Comparison of ENCODE assay signal across 8 cellular contexts in the genomic region with DNA sequence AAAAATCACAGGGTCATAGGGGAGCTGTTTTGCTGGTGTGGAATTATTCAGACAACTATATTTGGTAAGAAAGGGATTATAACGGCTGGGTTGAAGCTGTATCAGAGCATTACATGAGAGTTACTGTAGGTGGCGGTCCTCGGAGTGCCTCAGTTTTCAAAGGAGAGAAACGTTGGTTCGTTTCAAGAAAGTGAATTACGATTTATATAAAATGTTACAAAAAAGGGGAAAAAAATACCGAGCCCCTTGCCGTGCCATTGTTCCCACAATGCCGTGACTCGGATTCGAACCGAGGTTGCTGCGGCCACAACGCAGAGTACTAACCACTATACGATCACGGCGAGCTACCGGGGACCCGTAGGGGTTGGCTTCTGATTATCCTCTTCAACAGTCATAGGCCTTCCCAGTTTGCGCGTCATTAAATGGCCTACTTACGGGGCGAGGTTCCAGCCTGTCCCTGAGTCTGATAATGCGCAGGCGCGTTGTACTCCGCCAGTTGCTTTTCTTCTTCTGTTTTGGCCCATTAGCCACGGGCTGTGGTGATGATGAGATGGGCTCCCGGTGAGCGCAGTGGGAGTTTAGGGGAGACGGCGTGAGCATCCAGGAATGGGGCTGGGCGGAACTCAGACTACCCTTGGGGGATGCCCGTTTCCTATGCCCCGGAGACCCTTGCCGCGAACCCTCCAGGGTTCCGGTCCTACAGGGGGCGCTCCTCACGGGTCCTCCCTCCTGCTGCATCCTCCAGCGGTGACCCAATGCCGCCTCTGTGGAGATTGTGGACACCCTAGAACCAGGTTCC. TPM values are rescaled to one million over a fixed set of nuclear protein-coding genes. Genes with fewer than 3 reads are reported as not detected.
DNase-seq lines count a peak whose midpoint lies in the region; TF ChIP-seq lines count a peak whose summit lies in the region.

No MANE protein-coding gene starts in this region.

- no peaks in the 10 kb centered on the region for H4K20me1 ChIP-seq in H9 (ENCODE audit: control insufficient read depth, insufficient read depth, insufficient read length)
- no peaks in the 10 kb centered on the region for H4K20me1 ChIP-seq in MM.1S (ENCODE audit: insufficient read depth, low read length)
- no peaks in the 10 kb centered on the region for H4K20me1 ChIP-seq in osteoblast (ENCODE audit: insufficient read depth, low read length)

- H3K9me2 ChIP-seq in MM.1S (replicated peaks; ENCODE audit: insufficient read depth, low read length): no peaks in the 10 kb centered on the region

- peak overlapping the region; percentile 96 for H3K4me2 ChIP-seq in H9 (ENCODE audit: insufficient read depth, insufficient read length, low read length)
- peak overlapping the region; percentile 97 for H3K4me2 ChIP-seq in MM.1S (ENCODE audit: low read depth, low read length)
- H3K4me2 ChIP-seq in osteoblast (ENCODE audit: insufficient read depth, low read length): peak overlapping the region; percentile 97

- H3K36me3 ChIP-seq in MM.1S (replicated peaks; ENCODE audit: insufficient read depth, low read length) (no peaks in the 10 kb centered on the region), SJCRH30 (no peaks in the 10 kb centered on the region), osteoblast (ENCODE audit: insufficient read depth, low read length) (no peaks in the 10 kb centered on the region), thymus (ENCODE audit: control insufficient read depth, insufficient read depth) (no peaks in the 10 kb centered on the region)

- no peak overlapping the region for H3K56ac ChIP-seq in H9 (ENCODE audit: insufficient read length, low read depth, low read length)

- H3K18ac ChIP-seq in H9 (ENCODE audit: insufficient read length, low read depth, low read length): peak overlapping the region; percentile 71

- peaks cover 14% of the 10 kb centered on the region for H3K23me2 ChIP-seq in H9 (ENCODE audit: insufficient read length, low read depth, low read length, poor library complexity, severe bottlenecking)

- no CpG with 5 or more reads among the region's 42 CpGs for WGBS in H9 (ENCODE audit: extremely low coverage, insufficient read length, low lambda C conversion rate)
- WGBS in thymus: under 1% methylated on average over 42 of the region's 42 CpGs

- H3K27ac Mint-ChIP-seq in H9: peak overlapping the region; percentile 84 to 95 (median 87); a peak in 6 of 7 replicates
- H3K27ac Mint-ChIP-seq in activated naive CD4-positive, alpha-beta T cell treated with anti-CD3 and anti-CD28 coated beads for 36 hours: no peak overlapping the region

- no peak overlapping the region for H2BK15ac ChIP-seq in H9 (ENCODE audit: low read depth, low read length)

- no peak overlapping the region for H3K4ac ChIP-seq in H9 (ENCODE audit: low read depth, low read length)

- H3K4me3 Mint-ChIP-seq in H9: no peak overlapping the region
- H3K4me3 Mint-ChIP-seq in activated naive CD4-positive, alpha-beta T cell treated with anti-CD3 and anti-CD28 coated beads for 36 hours: no peak overlapping the region

- DNase-seq in GF-D8 (lab: John Stamatoyannopoulos, UW) (peak; percentile 63), H9 (peak; percentile 95), MM.1S (peak; percentile 96), SJCRH30 (peak; percentile 92 to 99), glomerular visceral epithelial cell (ENCODE audit: extremely low spot score) (peak; percentile 98), osteoblast (ENCODE audit: insufficient read length, low spot score, missing footprints) (peak; percentile 97)
- peak; percentile 97 for DNase-seq in activated naive CD4-positive, alpha-beta T cell treated with anti-CD3 and anti-CD28 coated beads for 36 hours

- H3K9ac ChIP-seq in H9 (ENCODE audit: extremely low read depth, insufficient read length, low read length) (peak overlapping the region; percentile 83), MM.1S (ENCODE audit: low read length) (peak overlapping the region; percentile 68)

- H3K9me3 ChIP-seq in H9 (ENCODE audit: control insufficient read depth, low read depth, low read length) (no peaks in the 10 kb centered on the region), MM.1S (replicated peaks; ENCODE audit: insufficient read depth, low read length) (no peaks in the 10 kb centered on the region), SJCRH30 (replicated peaks) (no peaks in the 10 kb centered on the region), osteoblast (ENCODE audit: low read depth, low read length) (no peaks in the 10 kb centered on the region), thymus (ENCODE audit: control insufficient read depth) (no peaks in the 10 kb centered on the region)

- H4K8ac ChIP-seq in H9 (replicated peaks; ENCODE audit: insufficient read length, low read depth, low read length): no peak overlapping the region

- peaks cover 0 to 6% of the 10 kb centered on the region in 2 experiments; a peak in 3 of 5 replicates for H3K9me3 Mint-ChIP-seq in H9
- no peaks in the 10 kb centered on the region for H3K9me3 Mint-ChIP-seq in activated naive CD4-positive, alpha-beta T cell treated with anti-CD3 and anti-CD28 coated beads for 36 hours

- H3K27me3 ChIP-seq in H9 (ENCODE audit: insufficient read depth, low read length): no peaks in the 10 kb centered on the region
- no peaks in the 10 kb centered on the region for H3K27me3 ChIP-seq in MM.1S (replicated peaks; ENCODE audit: insufficient read depth, low read length)
- H3K27me3 ChIP-seq in SJCRH30: no peaks in the 10 kb centered on the region
- no peaks in the 10 kb centered on the region for H3K27me3 ChIP-seq in osteoblast (ENCODE audit: insufficient read depth, low read length)
- H3K27me3 ChIP-seq in thymus (ENCODE audit: control insufficient read depth, insufficient read depth): no peaks in the 10 kb centered on the region

- H3K4me1 Mint-ChIP-seq in H9: peaks cover 8 to 13% of the 10 kb centered on the region in 2 experiments; a peak in 3 of 4 replicates
- peaks cover 5% of the 10 kb centered on the region for H3K4me1 Mint-ChIP-seq in activated naive CD4-positive, alpha-beta T cell treated with anti-CD3 and anti-CD28 coated beads for 36 hours (ENCODE audit: low read depth)

- H2BK12ac ChIP-seq in H9 (ENCODE audit: insufficient read length, low read depth, low read length): no peak overlapping the region

- H3K79me2 ChIP-seq in H9 (ENCODE audit: insufficient read depth, low read length) (no peaks in the 10 kb centered on the region), MM.1S (ENCODE audit: low read length) (no peaks in the 10 kb centered on the region), osteoblast (ENCODE audit: insufficient read depth, low read length) (no peaks in the 10 kb centered on the region)

- H2BK20ac ChIP-seq in H9 (ENCODE audit: low read depth, low read length, poor library complexity, severe bottlenecking): no peak overlapping the region

- H3K4me1 ChIP-seq in H9 (ENCODE audit: insufficient read depth, low read length) (no peaks in the 10 kb centered on the region; the same call in 1 of the 2 replicates), MM.1S (ENCODE audit: low read length) (0 out of 2 replicates have a peak, but pooled peaks cover 7% of the 10 kb centered on the region), SJCRH30 (no peaks in the 10 kb centered on the region), osteoblast (ENCODE audit: insufficient read depth, low read length) (peaks cover 15% of the 10 kb centered on the region), thymus (ENCODE audit: control insufficient read depth, insufficient read depth, low read length) (peaks cover 6% of the 10 kb centered on the region)

- TF ChIP-seq CTCF in H9 (conservative IDR thresholded peaks at IDR 0.05) (peak; percentile 81), MM.1S (IDR thresholded peaks at IDR 0.05; ENCODE audit: low read length) (peak; percentile 89), osteoblast (IDR thresholded peaks at IDR 0.05; ENCODE audit: extremely low read depth, low read depth, low read length) (peak; percentile 75)

- peak overlapping the region; percentile 77 for H2BK120ac ChIP-seq in H9 (ENCODE audit: low read depth, low read length, poor library complexity, severe bottlenecking)

- H3K27ac ChIP-seq in H9 (ENCODE audit: insufficient read length, low read depth, low read length) (no peak overlapping the region), MM.1S (ENCODE audit: low read length) (peak overlapping the region; percentile 99), SJCRH30 (peak overlapping the region; percentile 83), osteoblast (ENCODE audit: low read depth, low read length) (peak overlapping the region; percentile 41), thymus (ENCODE audit: low read depth) (peak overlapping the region; percentile 82)

- no peaks in the 10 kb centered on the region for H3K79me1 ChIP-seq in H9 (ENCODE audit: insufficient read depth, low read depth, low read length, poor library complexity, severe bottlenecking)

- peaks cover under 1% of the 10 kb centered on the region for H3K27me3 Mint-ChIP-seq in H9 (ENCODE audit: low read depth)
- peaks cover 2% of the 10 kb centered on the region for H3K27me3 Mint-ChIP-seq in activated naive CD4-positive, alpha-beta T cell treated with anti-CD3 and anti-CD28 coated beads for 36 hours (ENCODE audit: low read depth)

- intact Hi-C loops in activated naive CD4-positive, alpha-beta T cell treated with anti-CD3 and anti-CD28 coated beads for 36 hours (cut with micrococcal nuclease): loop anchor here (1.0 to 5.0 kb wide), 7 partner anchors 10 to 565 kb away; a partner anchor contains a TSS

- H3K36me3 Mint-ChIP-seq in H9 (ENCODE audit: insufficient read depth in 1 of 3, low read depth in 3 of 3): no peaks in the 10 kb centered on the region; a peak in 1 of 7 replicates
- no peaks in the 10 kb centered on the region for H3K36me3 Mint-ChIP-seq in activated naive CD4-positive, alpha-beta T cell treated with anti-CD3 and anti-CD28 coated beads for 36 hours (ENCODE audit: low read depth)

- H3F3A ChIP-seq in MM.1S (ENCODE audit: insufficient read depth, low read length): peaks cover 41% of the 10 kb centered on the region

- H2AFZ ChIP-seq in H9 (ENCODE audit: low read length): peak overlapping the region; percentile 99
- H2AFZ ChIP-seq in MM.1S (ENCODE audit: low read length): peak overlapping the region; percentile 97
- H2AFZ ChIP-seq in osteoblast (ENCODE audit: low read length): peak overlapping the region; percentile 68

- no peak overlapping the region for H4K5ac ChIP-seq in H9 (ENCODE audit: insufficient read length, low read depth, low read length)

- no peak overlapping the region for H4K91ac ChIP-seq in H9 (ENCODE audit: insufficient read length, low read depth, low read length)

- CTCF ChIA-PET in activated naive CD4-positive, alpha-beta T cell treated with anti-CD3 and anti-CD28 coated beads for 36 hours (lab: Charles Lee): interaction anchor here (0.6 to 1.5 kb wide), 12 partner anchors 9 to 231 kb away, joined by 3 to 8 read pairs (median 5); no protein-coding TSS in a partner anchor

- H3K14ac ChIP-seq in H9 (ENCODE audit: insufficient read depth, low read length): no peak overlapping the region; the same call in 1 of the 2 replicates

- H3T11ph ChIP-seq in H9 (ENCODE audit: low read length): no peak overlapping the region

- H2BK5ac ChIP-seq in H9 (ENCODE audit: insufficient read length, low read length): no peak overlapping the region

- no peak overlapping the region for H3K23ac ChIP-seq in H9 (ENCODE audit: insufficient read length, low read depth, low read length)

- H3K4me3 ChIP-seq in MM.1S (ENCODE audit: low read length) (peak overlapping the region; percentile 95), SJCRH30 (peak overlapping the region; percentile 65), osteoblast (ENCODE audit: insufficient read depth, low read length) (peak overlapping the region; percentile 71), thymus (ENCODE audit: low read length) (peak overlapping the region; percentile 65)

- H2AK5ac ChIP-seq in H9 (ENCODE audit: insufficient read length, low read length): no peak overlapping the region

RNA-seq across cellular contexts. Expression of a gene that starts 10.8 kb away (rescaled TPM):
- total RNA-seq in H9 (2021) (21.7 and 22.3 TPM in 2 replicates), osteoblast (3.3 and 4.1 TPM in 2 replicates)
- total RNA-seq in SJCRH30 (2014; rRNA removed; shearing (Covaris generic)): 22.1 and 22.9 TPM in 2 replicates
- total RNA-seq in activated naive CD4-positive, alpha-beta T cell treated with anti-CD3 and anti-CD28 coated beads for 36 hours: 1 to 10 TPM; 2.3 to 3.3 TPM
- polyA plus RNA-seq in thymus: 5.7 TPM

RNA-seq across cellular contexts. Expression of a gene that starts 53.5 kb away (rescaled TPM):
- total RNA-seq in H9 (2021) (not detected in 2 replicates), osteoblast (not detected in 2 replicates)
- total RNA-seq in SJCRH30 (2014; rRNA removed; shearing (Covaris generic)): not detected in 2 replicates
- total RNA-seq in activated naive CD4-positive, alpha-beta T cell treated with anti-CD3 and anti-CD28 coated beads for 36 hours: not detected
- 0.02 TPM for polyA plus RNA-seq in thymus
